ENCODE assay signal across 9 cellular contexts in the genomic region with DNA sequence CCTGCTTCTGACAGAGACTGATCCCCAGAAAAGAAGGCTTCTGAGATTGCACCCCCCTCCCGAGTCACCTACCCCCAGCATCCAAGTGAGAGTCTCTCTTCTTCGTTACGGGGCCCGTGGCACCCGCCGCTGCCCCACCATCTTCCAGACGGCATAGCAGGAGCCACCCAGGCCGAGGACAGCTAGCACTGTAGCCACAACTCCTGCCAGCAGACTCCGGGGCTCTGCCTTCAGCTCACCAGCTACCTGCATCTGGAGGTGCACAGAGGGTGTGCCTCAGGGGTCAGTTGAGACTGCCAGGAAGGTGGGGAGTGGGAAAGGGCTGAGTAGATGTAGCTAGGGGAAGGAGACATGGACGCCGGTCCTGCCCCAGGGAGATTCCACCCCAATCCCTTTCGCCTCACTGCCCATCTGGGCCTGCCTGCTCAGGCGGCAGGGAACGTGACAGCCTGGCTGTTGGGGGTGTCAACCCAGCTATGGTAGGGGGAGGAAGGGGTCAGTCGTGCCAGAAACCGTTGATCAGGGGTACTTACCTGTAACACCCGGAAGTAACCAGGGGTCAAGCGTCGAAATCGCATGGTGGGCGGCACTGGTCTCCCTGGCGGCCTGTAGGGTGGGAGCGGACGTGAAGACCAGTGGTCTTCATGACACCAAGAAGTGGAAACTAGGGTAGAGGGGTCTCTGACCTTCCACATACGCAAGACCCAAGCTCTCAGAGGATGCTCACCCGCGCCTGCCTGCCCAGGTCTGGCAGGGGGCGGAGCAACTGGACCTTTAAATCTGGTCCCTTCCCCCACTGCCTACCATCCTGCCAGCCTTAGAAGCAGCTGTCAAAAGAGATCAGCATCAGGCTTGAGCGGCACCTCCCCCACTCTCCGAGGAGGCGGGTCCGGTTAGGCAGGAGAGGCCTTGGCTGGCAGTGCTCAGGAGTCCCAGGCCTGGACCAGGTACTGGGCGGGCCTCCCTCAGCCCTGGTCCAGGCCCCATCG. TPM values are rescaled to one million over a fixed set of nuclear protein-coding genes. Genes with fewer than 3 reads are reported as not detected.
DNase-seq lines count a peak whose midpoint lies in the region; ATAC-seq and TF ChIP-seq lines count a peak whose summit lies in the region.
"Had no signal": no experiment of that assay in that cellular context is flagged by ENCODE, and none has a peak within 500 bp of the region (broad histone marks: within the 10 kb centered on the region; RNA-seq: fewer than 3 reads in every experiment).

A gene (minus strand): TSS at position 749 of the 989 bp plus-strand sequence. CDS start 171 bp downstream, at position 578.

- no peaks in the 10 kb centered on the region for H3K9me3 Mint-ChIP-seq in GM23338
- no peaks in the 10 kb centered on the region for H3K9me3 Mint-ChIP-seq in activated naive CD8-positive, alpha-beta T cell treated with anti-CD3 and anti-CD28 coated beads, Interleukin-2, amount 10 ng/mL, durations not matched to agents 7 days and 5 days

- peak within 1 kb of the TSS; percentile 99 for H3K4me2 ChIP-seq in GM23338

- no peak for TF ChIP-seq CTCF in GM23338 (conservative IDR thresholded peaks at IDR 0.05; ENCODE audit: low read depth in 2 of 2)
- TF ChIP-seq CTCF in lung (IDR thresholded peaks at IDR 0.05; ENCODE audit: control extremely low read depth, extremely low read depth) = no peak

- no peaks in the 10 kb centered on the region for H3K9me3 ChIP-seq in lung (ENCODE audit: control insufficient read depth in 2 of 2, insufficient read depth in 1 of 2, low read length in 1 of 2)

- H3K27me3 Mint-ChIP-seq in GM23338 (ENCODE audit: insufficient read depth, low read depth, poor library complexity) = peaks cover 38% of the 10 kb centered on the region
- H3K27me3 Mint-ChIP-seq in activated naive CD8-positive, alpha-beta T cell treated with anti-CD3 and anti-CD28 coated beads, Interleukin-2, amount 10 ng/mL, durations not matched to agents 7 days and 5 days = no peaks in the 10 kb centered on the region

- no peaks in the 10 kb centered on the region for H3K9me2 ChIP-seq in GM23338 (ENCODE audit: insufficient read depth)

- H3F3A ChIP-seq in GM23338 (replicated peaks; ENCODE audit: low read depth) = no peaks in the 10 kb centered on the region

- POLR2A ChIA-PET in activated naive CD8-positive, alpha-beta T cell treated with anti-CD3 and anti-CD28 coated beads, Interleukin-2, amount 10 ng/mL, durations not matched to agents 7 days and 5 days (lab: Charles Lee) = interaction anchor here (0.6 to 2.8 kb wide), 3 partner anchors 30 to 192 kb away, joined by 3 to 11 read pairs (median 3); a partner anchor contains a TSS

- H3K36me3 Mint-ChIP-seq in GM23338 (ENCODE audit: low read depth) = no peaks in the 10 kb centered on the region; the same call in 2 of the 3 replicates
- no peaks in the 10 kb centered on the region for H3K36me3 Mint-ChIP-seq in activated naive CD8-positive, alpha-beta T cell treated with anti-CD3 and anti-CD28 coated beads, Interleukin-2, amount 10 ng/mL, durations not matched to agents 7 days and 5 days

- H3K27ac Mint-ChIP-seq in GM23338 = no peak within 1 kb of the TSS
- peak within 1 kb of the TSS; percentile 90 for H3K27ac Mint-ChIP-seq in activated naive CD8-positive, alpha-beta T cell treated with anti-CD3 and anti-CD28 coated beads, Interleukin-2, amount 10 ng/mL, durations not matched to agents 7 days and 5 days

- peak within 1 kb of the TSS; percentile 94 for H3K4me3 ChIP-seq in GM23338
- peak within 1 kb of the TSS; percentile 76 for H3K4me3 ChIP-seq in lung

- peaks cover 11% of the 10 kb centered on the region; the same call in 1 of the 2 replicates for H3K4me1 ChIP-seq in GM23338 (ENCODE audit: insufficient read depth)
- peaks cover 0 to 5% of the 10 kb centered on the region in 2 donors for H3K4me1 ChIP-seq in lung (ENCODE audit: control insufficient read depth in 2 of 2, insufficient read depth in 2 of 2, low read length in 2 of 2)

- ATAC-seq in GM23338 (no peak), lung (ENCODE audit: insufficient read depth, low FRiP score) (no peak), GM19452 (IDR thresholded peaks at IDR 0.05; ENCODE audit: unreplicated experiment) (no peak), GM19324 (IDR thresholded peaks at IDR 0.05; ENCODE audit: low FRiP score, unreplicated experiment) (no peak), GM18868 (IDR thresholded peaks at IDR 0.05; ENCODE audit: unreplicated experiment) (no peak)
- no peak for ATAC-seq in activated naive CD8-positive, alpha-beta T cell treated with anti-CD3 and anti-CD28 coated beads, Interleukin-2, amount 10 ng/mL, durations not matched to agents 7 days and 5 days (ENCODE audit: low read depth)

- H3K4me3 Mint-ChIP-seq in GM23338 = peak within 1 kb of the TSS; percentile 88
- peak within 1 kb of the TSS; percentile 92 for H3K4me3 Mint-ChIP-seq in activated naive CD8-positive, alpha-beta T cell treated with anti-CD3 and anti-CD28 coated beads, Interleukin-2, amount 10 ng/mL, durations not matched to agents 7 days and 5 days

- H3K27ac ChIP-seq in GM23338 (ENCODE audit: low read depth) (no peak within 1 kb of the TSS), lung (ENCODE audit: low read depth in 1 of 2, low read length in 1 of 2) (no peak within 1 kb of the TSS)

- H3K4me1 Mint-ChIP-seq in GM23338 = peaks cover 9% of the 10 kb centered on the region
- H3K4me1 Mint-ChIP-seq in activated naive CD8-positive, alpha-beta T cell treated with anti-CD3 and anti-CD28 coated beads, Interleukin-2, amount 10 ng/mL, durations not matched to agents 7 days and 5 days = peaks cover 19% of the 10 kb centered on the region

- H4K20me1 ChIP-seq in GM23338 (replicated peaks; ENCODE audit: insufficient read depth) = no peaks in the 10 kb centered on the region

- H3K79me2 ChIP-seq in GM23338 (replicated peaks; ENCODE audit: insufficient read depth) = 0 out of 2 replicates have a peak, but pooled peaks cover 4% of the 10 kb centered on the region

- DNase-seq in 8988T (peak; percentile 4), GM23338 (ENCODE audit: low spot score) (no peak), lung (ENCODE audit: low spot score) (no peak), putamen (ENCODE audit: low spot score) (no peak)
- no peak for DNase-seq in activated naive CD8-positive, alpha-beta T cell treated with anti-CD3 and anti-CD28 coated beads, Interleukin-2, amount 10 ng/mL, durations not matched to agents 7 days and 5 days

- peaks cover 11% of the 10 kb centered on the region for H3K27me3 ChIP-seq in GM23338 (ENCODE audit: insufficient read depth)
- no peaks in the 10 kb centered on the region for H3K27me3 ChIP-seq in lung (ENCODE audit: control insufficient read depth, insufficient read depth)

- no peaks in the 10 kb centered on the region for H3K36me3 ChIP-seq in GM23338 (ENCODE audit: insufficient read depth)
- H3K36me3 ChIP-seq in lung (ENCODE audit: control insufficient read depth in 2 of 2, insufficient read depth in 2 of 2, low read length in 2 of 2) = no peaks in the 10 kb centered on the region

- no peak within 1 kb of the TSS for H2AFZ ChIP-seq in GM23338

- WGBS in lung, 2 donors = 95 to 96% methylated on average over 34 of the region's 34 CpGs

TF ChIP-seq in GM23338, 12 proteins besides CTCF, POLR2A, EP300 and RAD21:
- TF ChIP-seq NANOG (IDR thresholded peaks at IDR 0.05; ENCODE audit: borderline replicate concordance) (no peak), POLR2AphosphoS5 (IDR thresholded peaks at IDR 0.05; ENCODE audit: low read depth) (no peak), EZH2phosphoT487 (IDR thresholded peaks at IDR 0.05; ENCODE audit: unreplicated experiment) (no peak)
- TF ChIP-seq, protein P1, sequence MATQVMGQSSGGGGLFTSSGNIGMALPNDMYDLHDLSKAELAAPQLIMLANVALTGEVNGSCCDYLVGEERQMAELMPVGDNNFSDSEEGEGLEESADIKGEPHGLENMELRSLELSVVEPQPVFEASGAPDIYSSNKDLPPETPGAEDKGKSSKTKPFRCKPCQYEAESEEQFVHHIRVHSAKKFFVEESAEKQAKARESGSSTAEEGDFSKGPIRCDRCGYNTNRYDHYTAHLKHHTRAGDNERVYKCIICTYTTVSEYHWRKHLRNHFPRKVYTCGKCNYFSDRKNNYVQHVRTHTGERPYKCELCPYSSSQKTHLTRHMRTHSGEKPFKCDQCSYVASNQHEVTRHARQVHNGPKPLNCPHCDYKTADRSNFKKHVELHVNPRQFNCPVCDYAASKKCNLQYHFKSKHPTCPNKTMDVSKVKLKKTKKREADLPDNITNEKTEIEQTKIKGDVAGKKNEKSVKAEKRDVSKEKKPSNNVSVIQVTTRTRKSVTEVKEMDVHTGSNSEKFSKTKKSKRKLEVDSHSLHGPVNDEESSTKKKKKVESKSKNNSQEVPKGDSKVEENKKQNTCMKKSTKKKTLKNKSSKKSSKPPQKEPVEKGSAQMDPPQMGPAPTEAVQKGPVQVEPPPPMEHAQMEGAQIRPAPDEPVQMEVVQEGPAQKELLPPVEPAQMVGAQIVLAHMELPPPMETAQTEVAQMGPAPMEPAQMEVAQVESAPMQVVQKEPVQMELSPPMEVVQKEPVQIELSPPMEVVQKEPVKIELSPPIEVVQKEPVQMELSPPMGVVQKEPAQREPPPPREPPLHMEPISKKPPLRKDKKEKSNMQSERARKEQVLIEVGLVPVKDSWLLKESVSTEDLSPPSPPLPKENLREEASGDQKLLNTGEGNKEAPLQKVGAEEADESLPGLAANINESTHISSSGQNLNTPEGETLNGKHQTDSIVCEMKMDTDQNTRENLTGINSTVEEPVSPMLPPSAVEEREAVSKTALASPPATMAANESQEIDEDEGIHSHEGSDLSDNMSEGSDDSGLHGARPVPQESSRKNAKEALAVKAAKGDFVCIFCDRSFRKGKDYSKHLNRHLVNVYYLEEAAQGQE (IDR thresholded peaks at IDR 0.05; ENCODE audit: unreplicated experiment) = no peak

RNA-seq across cellular contexts. Expression of the gene that starts here (rescaled TPM):
- not detected in 2 replicates for total RNA-seq in GM23338 (2014; rRNA removed; shearing (Covaris generic))
- polyA plus RNA-seq in GM23338 (2016; fragmentation: Nextera tagmentation; extraction: Ambion mirVana) = 0.68 and 1.1 TPM in 2 replicates
- total RNA-seq in activated naive CD8-positive, alpha-beta T cell treated with anti-CD3 and anti-CD28 coated beads, Interleukin-2, amount 10 ng/mL, durations not matched to agents 7 days and 5 days = not detected
- total RNA-seq in lung = not detected
- polyA plus RNA-seq in lung = under 1 TPM; 0.29 to 0.65 TPM
- total RNA-seq: HT1080 had no signal
